In the genomic region with DNA sequence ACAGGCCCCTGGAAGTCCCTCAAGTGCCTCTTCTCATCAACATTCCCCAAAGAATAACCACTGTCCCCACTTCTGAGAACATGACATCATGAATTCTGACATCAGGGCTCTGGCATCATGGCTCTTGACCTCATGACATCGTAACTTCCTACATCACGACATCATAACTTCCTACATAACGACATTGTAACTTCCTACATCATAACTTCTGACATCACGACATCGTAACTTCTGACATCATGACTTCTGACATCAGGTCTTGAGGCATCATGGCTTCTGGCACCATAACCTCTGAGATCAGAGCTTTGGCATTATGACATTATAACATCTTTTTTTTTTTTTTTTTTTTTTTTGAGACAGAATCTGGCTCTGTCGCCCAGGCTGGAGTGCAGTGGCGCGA, we compare ENCODE assay signal across 19 cellular contexts.
DNase-seq lines count a peak whose midpoint lies in the region; ATAC-seq and TF ChIP-seq lines count a peak whose summit lies in the region.
"Had no signal": no experiment of that assay in that cellular context is flagged by ENCODE, and none has a peak within 500 bp of the region (broad histone marks: within the 10 kb centered on the region; RNA-seq: fewer than 3 reads in every experiment).

No MANE protein-coding gene starts in this region.

- no peaks in the 10 kb centered on the region for H3K36me3 ChIP-seq in BLaER1

- no peak overlapping the region for H3K4me3 ChIP-seq in BLaER1

- CTCF ChIA-PET in WTC11 (lab: Charles Lee), result interaction anchor here (2.5 kb wide), 1 partner anchor 29 kb away, joined by 8 read pairs; no protein-coding TSS in a partner anchor

- POLR2A ChIA-PET in WTC11 (lab: Charles Lee), result no interaction called here

- TF ChIP-seq CTCF in WTC11 (IDR thresholded peaks at IDR 0.05), result no peak

- DNase-seq in H4 (ENCODE audit: low spot score) (peak; percentile 58), WTC11 (ENCODE audit: low spot score) (no peak), fibroblast of peridontal ligament (ENCODE audit: extremely low read depth) (peak; percentile 23), activated gamma-delta T cell treated with Interleukin-2 at 50 U/mL for 16 hours (no peak), cerebellum (ENCODE audit: low spot score) (no peak)
- no peak for DNase-seq in stimulated activated naive CD4-positive, alpha-beta T cell (lab: John Stamatoyannopoulos, UW)
- no peak for DNase-seq in activated effector memory CD4-positive, alpha-beta T cell treated with Interleukin-2 at 50 U/mL for 16 hours
- DNase-seq: ACHN; CD4-positive, alpha-beta T cell; H7; KBM-7; NCI-H1092 treated with DMSO at 0.1 percent for 48 hours; NCI-H1694 treated with DMSO at 0.1 percent for 48 hours; NCI-H69; SHP77; T-helper 1 cell had no signal

- H3K4me1 ChIP-seq in BLaER1, result peaks cover 60% of the 10 kb centered on the region

- no peaks in the 10 kb centered on the region for H3K9me3 Mint-ChIP-seq in WTC11
- H3K9me3 Mint-ChIP-seq: CD4-positive, alpha-beta T cell had no signal

- H3K27me3 Mint-ChIP-seq in WTC11 (ENCODE audit: low read depth), result peaks cover 3% of the 10 kb centered on the region
- H3K27me3 Mint-ChIP-seq: CD4-positive, alpha-beta T cell had no signal

- peak overlapping the region; percentile 69; the same call in 1 of the 2 replicates for H3K4me2 ChIP-seq in BLaER1

- H3K9me3 ChIP-seq in BLaER1, result no peaks in the 10 kb centered on the region

- no peak for ATAC-seq in WTC11
- ATAC-seq: SK-N-SH treated with all-trans-retinoic acid at 6 μM for 48 hours had no signal

- H3K9ac ChIP-seq in BLaER1, result no peak overlapping the region

- no peak overlapping the region for H3K27ac ChIP-seq in BLaER1
- H3K27ac ChIP-seq: HL-60 had no signal

- no peaks in the 10 kb centered on the region for H4K20me1 ChIP-seq in BLaER1

- peaks cover 37% of the 10 kb centered on the region for H3K4me1 Mint-ChIP-seq in WTC11

- no peaks in the 10 kb centered on the region for H3K36me3 Mint-ChIP-seq in WTC11

- no peak overlapping the region for H3K4me3 Mint-ChIP-seq in WTC11
- H3K4me3 Mint-ChIP-seq: CD4-positive, alpha-beta T cell had no signal

- H3K27me3 ChIP-seq in BLaER1, result no peaks in the 10 kb centered on the region

- H3K27ac Mint-ChIP-seq in WTC11, result no peak overlapping the region; the same call in 1 of the 2 replicates
- H3K27ac Mint-ChIP-seq: CD4-positive, alpha-beta T cell had no signal

TF ChIP-seq in WTC11, 78 proteins besides CTCF, POLR2A, EP300 and RAD21:
- TF ChIP-seq ZBTB21 (CRISPR knock-in tag; IDR thresholded peaks at IDR 0.05; ENCODE audit: borderline replicate concordance) (peak; percentile 57; the same call in 1 of the 2 replicates), RELA (CRISPR knock-in tag; IDR thresholded peaks at IDR 0.05; ENCODE audit: borderline replicate concordance) (no peak)

Comparison
In these comparisons a context has a peak if more than half of its experiments do, and no peak if none do; other contexts are left out.
1. DNase-seq: peak in H4 (single experiment) and fibroblast of peridontal ligament (single experiment); none in WTC11 (single experiment), stimulated activated naive CD4-positive, alpha-beta T cell (0 of 6), activated effector memory CD4-positive, alpha-beta T cell treated with Interleukin-2 at 50 U/mL for 16 hours (single experiment), activated gamma-delta T cell treated with Interleukin-2 at 50 U/mL for 16 hours (single experiment) and cerebellum (single experiment).